In the genomic region with DNA sequence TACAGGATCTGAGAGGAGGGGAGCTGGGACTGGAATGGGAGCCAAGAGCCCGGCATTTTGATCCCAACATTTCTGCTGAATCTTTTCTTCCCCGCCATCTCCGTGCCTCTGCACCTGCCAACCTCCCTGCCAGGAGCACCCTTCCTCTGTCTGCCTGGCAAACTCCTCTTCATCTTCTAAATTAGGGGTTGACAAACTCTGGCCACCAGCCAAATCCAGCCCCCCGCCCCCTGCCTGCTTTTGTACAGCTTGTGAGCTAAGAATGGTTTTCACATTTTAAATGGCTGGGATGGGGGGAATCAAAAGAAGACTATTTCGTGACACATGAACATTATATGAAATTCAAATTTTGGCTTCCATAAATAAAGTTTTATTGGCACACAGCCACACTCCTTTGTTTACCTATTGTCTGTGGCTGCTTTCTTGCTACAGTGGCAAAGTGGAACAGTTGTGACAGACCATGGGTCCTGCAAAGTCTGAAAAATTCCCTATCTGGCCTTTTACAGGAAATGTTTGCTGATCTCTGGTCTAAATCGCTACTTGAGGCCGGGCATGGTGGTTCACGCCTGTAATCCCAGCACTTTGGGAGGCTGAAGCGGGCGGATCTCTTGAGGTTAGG, we compare ENCODE assay signal across 17 cellular contexts. TPM values are rescaled to one million over a fixed set of nuclear protein-coding genes. Genes with fewer than 3 reads are reported as not detected.
DNase-seq lines count a peak whose midpoint lies in the region; ATAC-seq and TF ChIP-seq lines count a peak whose summit lies in the region.
"Had no signal": no experiment of that assay in that cellular context is flagged by ENCODE, and none has a peak within 500 bp of the region (broad histone marks: within the 10 kb centered on the region; RNA-seq: fewer than 3 reads in every experiment).

No MANE protein-coding gene starts in this region.

- peak overlapping the region; percentile 62 to 91 (median 81) for H3K27ac Mint-ChIP-seq in brain
- peak overlapping the region; percentile 33 for H3K27ac Mint-ChIP-seq in stimulated activated memory B cell treated with anti-CD40 and anti-IgM and Interleukin-4, amounts not matched to agents 10 μg/mL and 1 μg/mL and 100 μg/mL, for 72 hours
- H3K27ac Mint-ChIP-seq: activated CD8-positive, alpha-beta T cell treated with anti-CD3 and anti-CD28 coated beads for 36 hours; activated naive CD8-positive, alpha-beta T cell treated with anti-CD3 and anti-CD28 coated beads for 36 hours; CD4-positive, alpha-beta T cell had no signal

- peak in 2 of 3 experiments; percentile 72 to 88 for DNase-seq in NCI-H1417 (lab: John Stamatoyannopoulos, UW)
- DNase-seq in NCI-H2227 treated with DMSO at 0.1 percent for 48 hours (lab: John Stamatoyannopoulos, UW), result peak; percentile 70
- DNase-seq in DMS153 (lab: John Stamatoyannopoulos, UW), result no peak
- no peak for DNase-seq in NCI-H510A treated with DMSO at 0.1 percent for 48 hours (lab: John Stamatoyannopoulos, UW)
- DNase-seq: activated CD4-positive, CD25-positive, alpha-beta regulatory T cell treated with anti-CD3 and anti-CD28 coated beads, Interleukin-2, amount 50 U/mL, for 72 hours; activated CD8-positive, alpha-beta T cell treated with anti-CD3 and anti-CD28 coated beads for 36 hours; activated naive CD8-positive, alpha-beta T cell treated with anti-CD3 and anti-CD28 coated beads for 36 hours; CD4-positive, alpha-beta T cell; IMR-90; NCI-H1436 treated with DMSO at 0.1 percent for 48 hours; Peyer's patch; stimulated activated CD4-positive, alpha-beta T cell treated with anti-CD3 and anti-CD28 coated beads, Interleukin-1b, Interleukin-23, amount 100 ng/mL, for 48 hours; testis had no signal

- TF ChIP-seq CTCF in brain (conservative IDR thresholded peaks at IDR 0.05), result no peak

- ATAC-seq in stimulated activated memory B cell treated with anti-CD40 and anti-IgM and Interleukin-4, amounts not matched to agents 10 μg/mL and 1 μg/mL and 100 μg/mL, for 72 hours, result no peak
- ATAC-seq in GM19463 (IDR thresholded peaks at IDR 0.05; ENCODE audit: unreplicated experiment), result no peak
- ATAC-seq: activated CD8-positive, alpha-beta T cell treated with anti-CD3 and anti-CD28 coated beads for 36 hours had no signal

- H3K9me3 Mint-ChIP-seq in brain, result peaks cover 0 to 20% (median 2%) of the 10 kb centered on the region in 5 experiments
- peaks cover 3% of the 10 kb centered on the region for H3K9me3 Mint-ChIP-seq in stimulated activated memory B cell treated with anti-CD40 and anti-IgM and Interleukin-4, amounts not matched to agents 10 μg/mL and 1 μg/mL and 100 μg/mL, for 72 hours
- H3K9me3 Mint-ChIP-seq: CD4-positive, alpha-beta T cell; central memory CD8-positive, alpha-beta T cell had no signal

- H3K4me1 Mint-ChIP-seq in brain, result peaks cover 60% of the 10 kb centered on the region
- H3K4me1 Mint-ChIP-seq in stimulated activated memory B cell treated with anti-CD40 and anti-IgM and Interleukin-4, amounts not matched to agents 10 μg/mL and 1 μg/mL and 100 μg/mL, for 72 hours, result peaks cover 61% of the 10 kb centered on the region

- H3K27me3 Mint-ChIP-seq in brain, result peaks cover 6% of the 10 kb centered on the region
- no peaks in the 10 kb centered on the region for H3K27me3 Mint-ChIP-seq in stimulated activated memory B cell treated with anti-CD40 and anti-IgM and Interleukin-4, amounts not matched to agents 10 μg/mL and 1 μg/mL and 100 μg/mL, for 72 hours
- H3K27me3 Mint-ChIP-seq: activated CD8-positive, alpha-beta T cell treated with anti-CD3 and anti-CD28 coated beads for 36 hours; activated naive CD8-positive, alpha-beta T cell treated with anti-CD3 and anti-CD28 coated beads for 36 hours; central memory CD8-positive, alpha-beta T cell had no signal

- H3K36me3 Mint-ChIP-seq in brain, result no peaks in the 10 kb centered on the region
- H3K36me3 Mint-ChIP-seq in stimulated activated memory B cell treated with anti-CD40 and anti-IgM and Interleukin-4, amounts not matched to agents 10 μg/mL and 1 μg/mL and 100 μg/mL, for 72 hours, result no peaks in the 10 kb centered on the region

- H3K4me3 Mint-ChIP-seq in brain, result peak overlapping the region in 2 of 5 experiments; percentile 34 to 36
- H3K4me3 Mint-ChIP-seq in stimulated activated memory B cell treated with anti-CD40 and anti-IgM and Interleukin-4, amounts not matched to agents 10 μg/mL and 1 μg/mL and 100 μg/mL, for 72 hours, result no peak overlapping the region
- H3K4me3 Mint-ChIP-seq: activated CD8-positive, alpha-beta T cell treated with anti-CD3 and anti-CD28 coated beads for 36 hours; activated naive CD8-positive, alpha-beta T cell treated with anti-CD3 and anti-CD28 coated beads for 36 hours; CD4-positive, alpha-beta T cell; central memory CD8-positive, alpha-beta T cell had no signal

RNA-seq across cellular contexts. Expression of a gene that starts 23.0 kb away (rescaled TPM):
- polyA plus RNA-seq in brain (ENCODE audit: insufficient read depth, low read depth, low replicate concordance), result 64.3 TPM

Comparison
In these comparisons a context has a peak if more than half of its experiments do, and no peak if none do; other contexts are left out.
1. DNase-seq: peak in NCI-H1417 (2 of 3) and NCI-H2227 treated with DMSO at 0.1 percent for 48 hours (single experiment); none in DMS153 (single experiment) and NCI-H510A treated with DMSO at 0.1 percent for 48 hours (single experiment).